ENCODE assay signal across 16 cellular contexts in the genomic region with DNA sequence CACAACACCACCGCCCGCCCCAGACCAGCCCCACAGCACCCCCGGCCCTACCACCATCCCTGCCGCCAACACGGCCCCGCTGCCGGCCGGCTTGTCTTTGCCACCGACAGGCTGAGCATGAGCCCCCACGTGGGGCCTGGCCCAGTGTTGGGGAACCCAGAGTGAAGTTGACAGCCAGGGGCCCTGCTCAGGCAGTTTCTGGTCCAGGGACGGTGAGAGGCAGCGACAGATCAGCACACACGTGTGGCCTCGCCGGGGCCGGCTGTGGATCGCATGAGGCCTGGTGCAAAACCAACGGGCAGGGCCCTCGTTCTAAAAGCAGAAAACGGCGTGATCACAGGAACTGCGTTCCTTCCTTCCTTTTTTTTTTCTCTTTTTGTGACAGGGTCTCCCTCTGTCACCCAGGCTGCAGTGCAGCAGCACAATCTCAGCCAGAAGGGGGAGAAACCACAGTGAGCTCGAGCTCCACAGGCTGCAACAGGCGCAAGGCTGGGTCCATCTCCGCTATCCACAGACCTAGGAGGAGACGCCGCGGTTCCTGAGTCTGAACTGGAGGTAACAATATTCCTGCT. TPM values are rescaled to one million over a fixed set of nuclear protein-coding genes. Genes with fewer than 3 reads are reported as not detected.
DNase-seq lines count a peak whose midpoint lies in the region; ATAC-seq and TF ChIP-seq lines count a peak whose summit lies in the region.
"Had no signal": no experiment of that assay in that cellular context is flagged by ENCODE, and none has a peak within 500 bp of the region (broad histone marks: within the 10 kb centered on the region; RNA-seq: fewer than 3 reads in every experiment).

No MANE protein-coding gene starts in this region.

- H3K4me2 ChIP-seq in mammary epithelial cell (ENCODE audit: insufficient read depth, low read depth, low read length): no peak overlapping the region
- H3K4me2 ChIP-seq: smooth muscle cell had no signal

- H3K9ac ChIP-seq in mammary epithelial cell (ENCODE audit: insufficient read depth, low read length): no peak overlapping the region

- H3K4me3 ChIP-seq in mammary epithelial cell (replicated peaks in 1 of 3; ENCODE audit: insufficient read depth in 1 of 3, low read depth in 2 of 3, low read length in 3 of 3): no peak overlapping the region
- H3K4me3 ChIP-seq: breast epithelium, smooth muscle cell, suprapubic skin had no signal

- H3K9me3 ChIP-seq in mammary epithelial cell (replicated peaks; ENCODE audit: insufficient read depth, low read length): no peaks in the 10 kb centered on the region
- H3K9me3 ChIP-seq: breast epithelium, suprapubic skin had no signal

- no peaks in the 10 kb centered on the region for H3K36me3 Mint-ChIP-seq in activated CD4-positive, alpha-beta T cell treated with anti-CD3 and anti-CD28 coated beads, Interleukin-2, amount 10 ng/mL, durations not matched to agents 24 days and 14 days (ENCODE audit: low read depth)
- H3K36me3 Mint-ChIP-seq in activated B cell treated with CpG ODN at 0.5 μM for 24 hours (ENCODE audit: low read depth): no peaks in the 10 kb centered on the region
- H3K36me3 Mint-ChIP-seq in nephron progenitor cell (ENCODE audit: low read depth): peaks cover 8% of the 10 kb centered on the region

- no peak for DNase-seq in activated CD4-positive, alpha-beta T cell treated with anti-CD3 and anti-CD28 coated beads, Interleukin-2, amount 10 ng/mL, durations not matched to agents 24 days and 14 days
- DNase-seq in activated CD4-positive, alpha-beta T cell treated with anti-CD3 and anti-CD28 coated beads for 48 hours: no peak
- DNase-seq in Kasumi-1 (lab: John Stamatoyannopoulos, UW) (peak; percentile 90 to 95), activated B cell treated with CpG ODN at 0.5 μM for 24 hours (no peak), nephron progenitor cell (no peak), mammary epithelial cell (no peak), activated gamma-delta T cell (lab: John Stamatoyannopoulos, UW) (no peak)
- DNase-seq in central memory CD4-positive, alpha-beta T cell: no peak
- DNase-seq: activated gamma-delta T cell treated with Interleukin-2 at 50 U/mL for 16 hours; effector memory CD4-positive, alpha-beta T cell; foreskin fibroblast; NCI-H1048; NCI-H226 had no signal

- H3K4me1 Mint-ChIP-seq in activated CD4-positive, alpha-beta T cell treated with anti-CD3 and anti-CD28 coated beads, Interleukin-2, amount 10 ng/mL, durations not matched to agents 24 days and 14 days: peaks cover 21% of the 10 kb centered on the region
- H3K4me1 Mint-ChIP-seq in activated B cell treated with CpG ODN at 0.5 μM for 24 hours (peaks cover 61% of the 10 kb centered on the region), nephron progenitor cell (peaks cover 34% of the 10 kb centered on the region)

- dilution Hi-C loops in mammary epithelial cell (cut with HindIII; ENCODE audit: low sequenced_read_pairs): loop anchor here (5.0 kb wide), 1 partner anchor 163 kb away; no protein-coding TSS in a partner anchor

- ATAC-seq in activated B cell treated with CpG ODN at 0.5 μM for 24 hours (ENCODE audit: low read depth): peak; percentile 83

- peaks cover 3% of the 10 kb centered on the region for H3K27me3 ChIP-seq in mammary epithelial cell (ENCODE audit: insufficient read depth, low read length)

- intact Hi-C loops in activated CD4-positive, alpha-beta T cell treated with anti-CD3 and anti-CD28 coated beads, Interleukin-2, amount 10 ng/mL, durations not matched to agents 24 days and 14 days (cut with micrococcal nuclease): no loop called here
- intact Hi-C loops in activated B cell treated with CpG ODN at 0.5 μM for 24 hours (cut with micrococcal nuclease) (no loop called here), mammary epithelial cell (cut with micrococcal nuclease) (no loop called here)

- H2AFZ ChIP-seq in mammary epithelial cell (ENCODE audit: low read depth, low read length): no peak overlapping the region

- H3K27ac ChIP-seq in mammary epithelial cell (ENCODE audit: insufficient read depth, low read depth, low read length): no peak overlapping the region
- H3K27ac ChIP-seq: breast epithelium, suprapubic skin had no signal

- H4K20me1 ChIP-seq in mammary epithelial cell (ENCODE audit: insufficient read depth, low read length): no peaks in the 10 kb centered on the region

- H3K4me1 ChIP-seq in mammary epithelial cell (ENCODE audit: insufficient read depth, low read length): no peaks in the 10 kb centered on the region
- H3K4me1 ChIP-seq: breast epithelium had no signal

- H3K27me3 Mint-ChIP-seq in activated CD4-positive, alpha-beta T cell treated with anti-CD3 and anti-CD28 coated beads, Interleukin-2, amount 10 ng/mL, durations not matched to agents 24 days and 14 days: peaks cover 2% of the 10 kb centered on the region
- no peaks in the 10 kb centered on the region for H3K27me3 Mint-ChIP-seq in activated B cell treated with CpG ODN at 0.5 μM for 24 hours
- H3K27me3 Mint-ChIP-seq in nephron progenitor cell (ENCODE audit: low read depth, poor library complexity): peaks cover 35% of the 10 kb centered on the region

- no TSS peak for BruUV-seq in mammary epithelial cell (replicated peaks; lab: Mats Ljungman, UMichigan)

- POLR2A ChIA-PET in activated B cell treated with CpG ODN at 0.5 μM for 24 hours (lab: Charles Lee): interaction anchor here (0.9 to 1.2 kb wide), 2 partner anchors 49 to 50 kb away, joined by 3 read pairs; no protein-coding TSS in a partner anchor

- TF ChIP-seq CTCF in activated B cell treated with CpG ODN at 0.5 μM for 24 hours (IDR thresholded peaks at IDR 0.05): no peak
- no peak for TF ChIP-seq CTCF in nephron progenitor cell (IDR thresholded peaks at IDR 0.05)
- no peak for TF ChIP-seq CTCF in mammary epithelial cell (conservative IDR thresholded peaks at IDR 0.05 in 1 of 2, IDR thresholded peaks at IDR 0.05 in 1 of 2; ENCODE audit: extremely low read depth in 1 of 2, insufficient read depth in 1 of 2, low read depth in 1 of 2, low read length in 2 of 2)

- H3K27ac Mint-ChIP-seq in activated CD4-positive, alpha-beta T cell treated with anti-CD3 and anti-CD28 coated beads, Interleukin-2, amount 10 ng/mL, durations not matched to agents 24 days and 14 days: peak overlapping the region; percentile 53
- peak overlapping the region; percentile 59 for H3K27ac Mint-ChIP-seq in activated B cell treated with CpG ODN at 0.5 μM for 24 hours
- peak overlapping the region; percentile 19 for H3K27ac Mint-ChIP-seq in nephron progenitor cell

- no peaks in the 10 kb centered on the region for H3K9me3 Mint-ChIP-seq in activated CD4-positive, alpha-beta T cell treated with anti-CD3 and anti-CD28 coated beads, Interleukin-2, amount 10 ng/mL, durations not matched to agents 24 days and 14 days
- H3K9me3 Mint-ChIP-seq in activated B cell treated with CpG ODN at 0.5 μM for 24 hours (no peaks in the 10 kb centered on the region), nephron progenitor cell (peaks cover 32% of the 10 kb centered on the region)

- H3K79me2 ChIP-seq in mammary epithelial cell (ENCODE audit: insufficient read depth, low read length): no peaks in the 10 kb centered on the region

- no peaks in the 10 kb centered on the region for H3K36me3 ChIP-seq in mammary epithelial cell (ENCODE audit: insufficient read depth, low read length)
- H3K36me3 ChIP-seq: breast epithelium, suprapubic skin had no signal

- WGBS in mammary epithelial cell (ENCODE audit: low coverage, missing lambda C conversion rate): 92% methylated on average over 21 of the region's 28 CpGs

- CTCF ChIA-PET in activated B cell treated with CpG ODN at 0.5 μM for 24 hours (lab: Charles Lee): interaction anchor here (0.8 to 1.7 kb wide), 6 partner anchors 20 to 84 kb away, joined by 3 to 9 read pairs (median 4); no protein-coding TSS in a partner anchor
- CTCF ChIA-PET in mammary epithelial cell (lab: Charles Lee; ENCODE audit: low non-redundant PET): no interaction called here

- no peak overlapping the region for H3K4me3 Mint-ChIP-seq in activated CD4-positive, alpha-beta T cell treated with anti-CD3 and anti-CD28 coated beads, Interleukin-2, amount 10 ng/mL, durations not matched to agents 24 days and 14 days
- H3K4me3 Mint-ChIP-seq in activated B cell treated with CpG ODN at 0.5 μM for 24 hours (peak overlapping the region; percentile 46), nephron progenitor cell (no peak overlapping the region)

- in situ Hi-C loops in mammary epithelial cell (cut with MboI; ENCODE audit: low sequenced_read_pairs in 2 of 2): no loop called here

RNA-seq across cellular contexts. Expression of a gene that starts 50.5 kb away (rescaled TPM):
- 91.3 and 96.1 TPM in 2 replicates for total RNA-seq in activated CD4-positive, alpha-beta T cell treated with anti-CD3 and anti-CD28 coated beads, Interleukin-2, amount 10 ng/mL, durations not matched to agents 24 days and 14 days
- total RNA-seq in activated B cell treated with CpG ODN at 0.5 μM for 24 hours (50.3 and 58.7 TPM in 2 replicates), mammary epithelial cell (10 to 100 TPM; 28.8 to 58.6 TPM)
- polyA plus RNA-seq in mammary epithelial cell: 17.2 TPM
- polyA minus RNA-seq in mammary epithelial cell: 1.6 TPM

Comparison
In these comparisons a context has a peak if more than half of its experiments do, and no peak if none do; other contexts are left out.
1. DNase-seq: peak in Kasumi-1 (2 of 2); none in activated CD4-positive, alpha-beta T cell treated with anti-CD3 and anti-CD28 coated beads, Interleukin-2, amount 10 ng/mL, durations not matched to agents 24 days and 14 days (single experiment), activated CD4-positive, alpha-beta T cell treated with anti-CD3 and anti-CD28 coated beads for 48 hours (single experiment), activated B cell treated with CpG ODN at 0.5 μM for 24 hours (single experiment), nephron progenitor cell (single experiment), mammary epithelial cell (single experiment), activated gamma-delta T cell (single experiment) and central memory CD4-positive, alpha-beta T cell (single experiment).
2. Peak in every context shown above with its lines, with median percentiles within 50 percentile points of each other: H3K27ac Mint-ChIP-seq.